Comparison of ENCODE assay signal across 1 cellular context in genomic region chr15:62894322-62895085, GRCh38.
TF ChIP-seq lines count a peak whose summit lies in the region.

No MANE protein-coding gene starts in this region.

TF ChIP-seq in WTC11, 78 proteins besides CTCF, POLR2A, EP300 and RAD21 (continued from another document):
- TF ChIP-seq E2F4 (CRISPR knock-in tag; IDR thresholded peaks at IDR 0.05; ENCODE audit: borderline replicate concordance, low read depth) = no peak
- no peak for TF ChIP-seq ELF4 (CRISPR knock-in tag; IDR thresholded peaks at IDR 0.05; ENCODE audit: low read depth)
- TF ChIP-seq AFF4 (CRISPR knock-in tag; IDR thresholded peaks at IDR 0.05; ENCODE audit: borderline replicate concordance) = no peak
- TF ChIP-seq GTF2I (CRISPR knock-in tag; conservative IDR thresholded peaks at IDR 0.05) = no peak
- TF ChIP-seq FOXP1 (CRISPR knock-in tag; IDR thresholded peaks at IDR 0.05; ENCODE audit: borderline replicate concordance) = no peak
- no peak for TF ChIP-seq ZNF281 (CRISPR knock-in tag; IDR thresholded peaks at IDR 0.05)
